Comparison of ENCODE assay signal across 1 cellular context in genomic region chr15:58331903-58332675, GRCh38.
TF ChIP-seq lines count a peak whose summit lies in the region.

No MANE protein-coding gene starts in this region.

TF ChIP-seq in HepG2, 621 proteins besides CTCF, POLR2A, EP300 and RAD21 (continued from another document and continues in another):
- TF ChIP-seq ZBTB33 (CRISPR knock-in tag; IDR thresholded peaks at IDR 0.05) = peak; percentile 17; the same call in 1 of the 2 replicates
- peak; percentile 71; the same call in 1 of the 2 replicates for TF ChIP-seq HOXA3 (CRISPR knock-in tag; IDR thresholded peaks at IDR 0.05)
- TF ChIP-seq FOXK2 (IDR thresholded peaks at IDR 0.05) = peak; percentile 80
- peak; percentile 86 for TF ChIP-seq TBL1XR1 (IDR thresholded peaks at IDR 0.05; ENCODE audit: borderline replicate concordance, low read length, partially characterized antibody)
- peak; percentile 55 for TF ChIP-seq ZNF350 (CRISPR knock-in tag; IDR thresholded peaks at IDR 0.05; ENCODE audit: borderline replicate concordance, low read depth)
- TF ChIP-seq ZNF138 (CRISPR knock-in tag; IDR thresholded peaks at IDR 0.05; ENCODE audit: low read depth) = no peak
- no peak for TF ChIP-seq ZNF770 (CRISPR knock-in tag; IDR thresholded peaks at IDR 0.05)
- peak; percentile 31; the same call in 1 of the 2 replicates for TF ChIP-seq PATZ1 (CRISPR knock-in tag; IDR thresholded peaks at IDR 0.05)
- TF ChIP-seq CHCHD3 (CRISPR knock-in tag; IDR thresholded peaks at IDR 0.05) = no peak
- TF ChIP-seq KLF16 (CRISPR knock-in tag; IDR thresholded peaks at IDR 0.05) = 0 out of 4 replicates have a peak, but pooled peaks of 1 of the 2 experiments have one; percentile 63
- TF ChIP-seq DMAP1 (CRISPR knock-in tag; IDR thresholded peaks at IDR 0.05) = peak; percentile 71; the same call in 1 of the 2 replicates
- TF ChIP-seq ZBTB42 (CRISPR knock-in tag; IDR thresholded peaks at IDR 0.05) = 0 out of 2 replicates have a peak, but pooled peaks have one; percentile 81
- 0 out of 2 replicates have a peak, but pooled peaks have one; percentile 5 for TF ChIP-seq ZNF280D (CRISPR knock-in tag; IDR thresholded peaks at IDR 0.05)
- no peak for TF ChIP-seq SRSF4 (IDR thresholded peaks at IDR 0.05; ENCODE audit: low read depth, low read length, poor library complexity, severe bottlenecking)
- TF ChIP-seq THAP7 (CRISPR knock-in tag; IDR thresholded peaks at IDR 0.05) = no peak
- TF ChIP-seq CEBPG (CRISPR knock-in tag; IDR thresholded peaks at IDR 0.05) = peak; percentile 19; the same call in 1 of the 2 replicates
- TF ChIP-seq EEA1 (CRISPR knock-in tag; IDR thresholded peaks at IDR 0.05; ENCODE audit: borderline replicate concordance) = 0 out of 2 replicates have a peak, but pooled peaks have one; percentile 40
- TF ChIP-seq SP4 (CRISPR knock-in tag; IDR thresholded peaks at IDR 0.05) = no peak
- TF ChIP-seq RBAK (CRISPR knock-in tag; IDR thresholded peaks at IDR 0.05) = peak; percentile 40; the same call in 1 of the 2 replicates
- peak; percentile 80 for TF ChIP-seq RFX3 (CRISPR knock-in tag; IDR thresholded peaks at IDR 0.05)
- TF ChIP-seq XRCC5 (optimal IDR thresholded peaks at IDR 0.05; ENCODE audit: low read length) = peak; percentile 38
- peak; percentile 73 for TF ChIP-seq ARID3A (IDR thresholded peaks at IDR 0.05; ENCODE audit: low read depth, low read length)
- no peak for TF ChIP-seq AKNA (CRISPR knock-in tag; IDR thresholded peaks at IDR 0.05; ENCODE audit: borderline replicate concordance)
- TF ChIP-seq POLR2AphosphoS5 (IDR thresholded peaks at IDR 0.05; ENCODE audit: low read depth, low read length) = peak; percentile 46
- peak; percentile 92 for TF ChIP-seq RARA (CRISPR knock-in tag; IDR thresholded peaks at IDR 0.05)
- TF ChIP-seq NR2F6 (IDR thresholded peaks at IDR 0.05) = peak; percentile 83
- TF ChIP-seq NR2F6 (CRISPR knock-in tag; IDR thresholded peaks at IDR 0.05) = peak; percentile 88
- 0 out of 2 replicates have a peak, but pooled peaks have one; percentile 42 for TF ChIP-seq GTF2F1 (IDR thresholded peaks at IDR 0.05; ENCODE audit: low read length)
- peak; percentile 54; the same call in 1 of the 2 replicates for TF ChIP-seq RAD51 (IDR thresholded peaks at IDR 0.05; ENCODE audit: borderline replicate concordance)
- TF ChIP-seq SALL1 (CRISPR knock-in tag; IDR thresholded peaks at IDR 0.05) = peak; percentile 92
- TF ChIP-seq ZFP91 (CRISPR knock-in tag; IDR thresholded peaks at IDR 0.05; ENCODE audit: borderline replicate concordance) = peak; percentile 35; the same call in 1 of the 2 replicates
- no peak for TF ChIP-seq YEATS4 (CRISPR knock-in tag; IDR thresholded peaks at IDR 0.05; ENCODE audit: borderline replicate concordance)
- peak; percentile 80 for TF ChIP-seq GATAD2A (CRISPR knock-in tag; IDR thresholded peaks at IDR 0.05)
- no peak for TF ChIP-seq ZNF335 (CRISPR knock-in tag; IDR thresholded peaks at IDR 0.05)
- no peak for TF ChIP-seq SP1 (IDR thresholded peaks at IDR 0.05)
- peak; percentile 41; the same call in 1 of the 2 replicates for TF ChIP-seq SP1 (CRISPR knock-in tag; IDR thresholded peaks at IDR 0.05)
- peak; percentile 74; the same call in 1 of the 2 replicates for TF ChIP-seq SPEN (CRISPR knock-in tag; IDR thresholded peaks at IDR 0.05; ENCODE audit: low read depth)
- peak; percentile 69; the same call in 1 of the 2 replicates for TF ChIP-seq FOXK1 (CRISPR knock-in tag; IDR thresholded peaks at IDR 0.05; ENCODE audit: borderline replicate concordance, low read depth)
- TF ChIP-seq ZNF883 (CRISPR knock-in tag; IDR thresholded peaks at IDR 0.05; ENCODE audit: not compliant biosample characterization) = peak; percentile 53
- TF ChIP-seq MAFF (IDR thresholded peaks at IDR 0.05; ENCODE audit: low read depth, low read length) = peak; percentile 14; the same call in 1 of the 2 replicates
- 0 out of 2 replicates have a peak, but pooled peaks have one; percentile 67 for TF ChIP-seq MEIS1 (CRISPR knock-in tag; IDR thresholded peaks at IDR 0.05; ENCODE audit: borderline replicate concordance)
- TF ChIP-seq ZBTB21 (CRISPR knock-in tag; IDR thresholded peaks at IDR 0.05) = peak; percentile 93
- TF ChIP-seq FOSL2 (CRISPR knock-in tag; IDR thresholded peaks at IDR 0.05) = peak; percentile 100
- TF ChIP-seq RXRA (CRISPR knock-in tag; IDR thresholded peaks at IDR 0.05) = peak; percentile 85
- no peak for TF ChIP-seq ZNF589 (CRISPR knock-in tag; conservative IDR thresholded peaks at IDR 0.05)
- TF ChIP-seq HMG20A (CRISPR knock-in tag; IDR thresholded peaks at IDR 0.05; ENCODE audit: borderline replicate concordance) = peak; percentile 43; the same call in 1 of the 2 replicates
- TF ChIP-seq FOXA1 (IDR thresholded peaks at IDR 0.05) = no peak
- peak; percentile 67 for TF ChIP-seq FOXA1 (CRISPR knock-in tag; IDR thresholded peaks at IDR 0.05)
- no peak for TF ChIP-seq ZNF33A (CRISPR knock-in tag; IDR thresholded peaks at IDR 0.05; ENCODE audit: borderline replicate concordance)
